In the genomic region with DNA sequence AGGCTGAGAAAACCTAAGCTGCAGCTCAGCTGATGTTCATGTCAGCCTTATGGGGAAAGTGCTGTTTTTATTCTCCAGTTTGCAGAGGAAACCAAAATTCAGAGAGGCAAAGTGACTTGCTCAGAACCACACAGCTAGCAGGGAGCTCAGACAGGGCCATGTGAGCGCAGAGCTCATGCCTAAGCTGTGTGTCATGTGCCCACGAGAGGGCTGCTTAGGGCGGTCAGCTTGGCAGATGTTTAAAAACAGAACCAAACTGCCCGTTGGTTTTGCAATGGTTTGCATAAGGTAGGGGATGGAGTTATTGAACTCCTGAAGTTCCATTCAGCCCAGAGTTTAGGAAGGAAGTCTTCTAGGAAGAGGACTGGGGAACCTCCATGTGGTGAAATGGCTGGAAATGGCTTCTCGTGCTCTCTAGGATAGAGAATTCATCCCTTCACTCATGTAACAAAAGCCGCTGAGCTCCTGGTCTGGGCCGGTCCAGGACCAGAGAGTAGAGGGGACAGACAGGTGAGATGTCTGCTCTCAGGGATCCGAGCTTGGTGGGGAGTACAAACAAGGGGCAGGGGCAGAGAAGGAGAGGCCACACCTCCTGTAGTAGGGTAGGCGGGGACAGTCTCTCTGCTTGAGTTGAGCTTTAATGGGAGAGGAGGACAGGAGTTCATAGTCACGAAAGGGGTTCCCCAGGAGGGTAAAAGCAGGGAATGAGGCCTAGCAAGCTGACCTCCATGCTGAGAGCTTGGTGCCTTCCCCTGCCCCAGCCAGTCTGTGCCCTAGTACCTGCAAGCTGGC, we compare ENCODE assay signal across 8 cellular contexts. TPM values are rescaled to one million over a fixed set of nuclear protein-coding genes. Genes with fewer than 3 reads are reported as not detected.
DNase-seq lines count a peak whose midpoint lies in the region; TF ChIP-seq lines count a peak whose summit lies in the region.

No MANE protein-coding gene starts in this region.

- H3K4me3 ChIP-seq in fibroblast of the aortic adventitia (ENCODE audit: low read depth, low read length): no peak overlapping the region

- peak; percentile 72 for DNase-seq in GM04503 (ENCODE audit: low read depth)
- peak; percentile 88 for DNase-seq in RPMI7951 (ENCODE audit: low read depth)
- DNase-seq in fibroblast of the aortic adventitia (ENCODE audit: low read depth): peak; percentile 86
- DNase-seq in renal cortical epithelial cell (ENCODE audit: low read depth): peak; percentile 91
- no peak for DNase-seq in hypothalamus (lab: John Stamatoyannopoulos, UW)
- no peak for DNase-seq in activated CD4-positive, alpha-beta T cell treated with anti-CD3 and anti-CD28 coated beads for 4 hours
- DNase-seq in GM13976 (ENCODE audit: low spot score): no peak
- DNase-seq in anterior cingulate cortex (lab: John Stamatoyannopoulos, UW): no peak

- no peak for TF ChIP-seq CTCF in fibroblast of the aortic adventitia (IDR thresholded peaks at IDR 0.05; ENCODE audit: insufficient read depth, low read length)
- TF ChIP-seq CTCF in GM13976 (IDR thresholded peaks at IDR 0.05; ENCODE audit: borderline replicate concordance, control extremely low read depth, extremely low read depth, insufficient read depth, missing control alignments): no peak

- in situ Hi-C loops in GM13976 (cut with MboI; ENCODE audit: low sequenced_read_pairs, unreplicated experiment): no loop called here

RNA-seq across cellular contexts. Expression of a gene that starts 46.9 kb away (rescaled TPM):
- total RNA-seq in RPMI7951 (2014; rRNA removed; shearing (Covaris generic)): 2.2 and 3.3 TPM in 2 replicates
- total RNA-seq in fibroblast of the aortic adventitia (ENCODE audit: low replicate concordance) (13.6 and 23.9 TPM in 2 replicates), renal cortical epithelial cell (16.0 and 51.2 TPM in 2 replicates)

Comparison
In these comparisons a context has a peak if more than half of its experiments do, and no peak if none do; other contexts are left out.
1. DNase-seq: peak in GM04503 (single experiment), RPMI7951 (single experiment), fibroblast of the aortic adventitia (single experiment) and renal cortical epithelial cell (single experiment); none in hypothalamus (0 of 51), activated CD4-positive, alpha-beta T cell treated with anti-CD3 and anti-CD28 coated beads for 4 hours (0 of 2), GM13976 (single experiment) and anterior cingulate cortex (0 of 58).